8 cellular contexts compared by ENCODE assay signal in genomic region chr3:196207159-196207832, GRCh38. TPM values are rescaled to one million over a fixed set of nuclear protein-coding genes. Genes with fewer than 3 reads are reported as not detected.
DNase-seq lines count a peak whose midpoint lies in the region; ATAC-seq and TF ChIP-seq lines count a peak whose summit lies in the region.

No MANE protein-coding gene starts in this region.

- TF ChIP-seq CTCF in brain microvascular endothelial cell (IDR thresholded peaks at IDR 0.05; ENCODE audit: low read depth, low read length, missing control alignments) (no peak), left lung (IDR thresholded peaks at IDR 0.05) (no peak), WERI-Rb-1 (IDR thresholded peaks at IDR 0.05; ENCODE audit: low read depth, low read length) (no peak)

- in situ Hi-C loops in brain microvascular endothelial cell (cut with HindIII; ENCODE audit: low pct_ligation_motif_present, low sequenced_read_pairs): no loop called here

- H3K27ac Mint-ChIP-seq in stimulated activated naive CD8-positive, alpha-beta T cell treated with anti-CD3 and anti-CD28 coated beads, Interleukin-15, Interleukin-2, amounts not matched to agents 100 ng/mL and 50 ng/mL, for 24 hours: no peak overlapping the region

- DNase-seq in stimulated activated naive CD8-positive, alpha-beta T cell treated with anti-CD3 and anti-CD28 coated beads, Interleukin-15, Interleukin-2, amounts not matched to agents 100 U/mL and 50 U/mL, for 24 hours: no peak
- no peak for DNase-seq in brain microvascular endothelial cell
- DNase-seq in left lung: peak in 1 of 2 donors; percentile 87
- DNase-seq in SIG-M5 (lab: John Stamatoyannopoulos, UW): no peak
- DNase-seq in WERI-Rb-1: no peak
- no peak for DNase-seq in MG63

- H3K4me1 ChIP-seq in left lung: peaks cover 0 to 30% of the 10 kb centered on the region in 2 donors

- H3K4me1 Mint-ChIP-seq in stimulated activated naive CD8-positive, alpha-beta T cell treated with anti-CD3 and anti-CD28 coated beads, Interleukin-15, Interleukin-2, amounts not matched to agents 100 ng/mL and 50 ng/mL, for 24 hours (ENCODE audit: low read depth): peaks cover 25% of the 10 kb centered on the region

- H3K9me3 Mint-ChIP-seq in stimulated activated naive CD8-positive, alpha-beta T cell treated with anti-CD3 and anti-CD28 coated beads, Interleukin-15, Interleukin-2, amounts not matched to agents 100 ng/mL and 50 ng/mL, for 24 hours: no peaks in the 10 kb centered on the region

- intact Hi-C loops in left lung (cut with DNase I): no loop called here

- H3K9me3 ChIP-seq in left lung (no peaks in the 10 kb centered on the region), WERI-Rb-1 (ENCODE audit: severe bottlenecking) (no peaks in the 10 kb centered on the region), MG63 (peaks cover 7% of the 10 kb centered on the region; the same call in 1 of the 2 replicates)

- peaks cover 6% of the 10 kb centered on the region for H3K27me3 Mint-ChIP-seq in stimulated activated naive CD8-positive, alpha-beta T cell treated with anti-CD3 and anti-CD28 coated beads, Interleukin-15, Interleukin-2, amounts not matched to agents 100 ng/mL and 50 ng/mL, for 24 hours

- H3K27ac ChIP-seq in brain microvascular endothelial cell (no peak overlapping the region), left lung (no peak overlapping the region), WERI-Rb-1 (no peak overlapping the region)

- peak overlapping the region; percentile 74 for H3K4me3 Mint-ChIP-seq in stimulated activated naive CD8-positive, alpha-beta T cell treated with anti-CD3 and anti-CD28 coated beads, Interleukin-15, Interleukin-2, amounts not matched to agents 100 ng/mL and 50 ng/mL, for 24 hours

- no peak for ATAC-seq in stimulated activated naive CD8-positive, alpha-beta T cell treated with anti-CD3 and anti-CD28 coated beads, Interleukin-15, Interleukin-2, amounts not matched to agents 100 U/mL and 50 U/mL, for 24 hours
- peak; percentile 46 for ATAC-seq in left lung
- no peak for ATAC-seq in GM19452 (IDR thresholded peaks at IDR 0.05; ENCODE audit: unreplicated experiment)

- H3K36me3 Mint-ChIP-seq in stimulated activated naive CD8-positive, alpha-beta T cell treated with anti-CD3 and anti-CD28 coated beads, Interleukin-15, Interleukin-2, amounts not matched to agents 100 ng/mL and 50 ng/mL, for 24 hours (ENCODE audit: low read depth): no peaks in the 10 kb centered on the region

- peak overlapping the region; percentile 47 for H3K4me3 ChIP-seq in brain microvascular endothelial cell (ENCODE audit: low read depth, low read length)
- H3K4me3 ChIP-seq in left lung: peak overlapping the region in 1 of 2 donors; percentile 36
- H3K4me3 ChIP-seq in WERI-Rb-1 (ENCODE audit: low read depth, low read length): no peak overlapping the region
- no peak overlapping the region for H3K4me3 ChIP-seq in MG63

- no peaks in the 10 kb centered on the region for H3K27me3 ChIP-seq in brain microvascular endothelial cell (replicated peaks)
- H3K27me3 ChIP-seq in left lung: peaks cover 0 to 38% of the 10 kb centered on the region in 2 donors
- no peaks in the 10 kb centered on the region for H3K27me3 ChIP-seq in WERI-Rb-1 (ENCODE audit: insufficient read depth, low read depth, severe bottlenecking)
- H3K27me3 ChIP-seq in MG63: no peaks in the 10 kb centered on the region

- H3K36me3 ChIP-seq in brain microvascular endothelial cell (replicated peaks) (no peaks in the 10 kb centered on the region), left lung (no peaks in the 10 kb centered on the region), WERI-Rb-1 (no peaks in the 10 kb centered on the region), MG63 (no peaks in the 10 kb centered on the region)

RNA-seq across cellular contexts. Expression of gene ZDHHC19, which starts 3.9 kb away (rescaled TPM):
- 1 to 10 TPM; 1.2 to 8.8 TPM for total RNA-seq in left lung
- total RNA-seq in MG63 (2014; rRNA removed; shearing (Covaris generic); ENCODE audit: low replicate concordance): not detected in 2 replicates

RNA-seq across cellular contexts. Expression of gene SLC51A, which starts 9.0 kb away (rescaled TPM):
- 1 to 10 TPM in 1 of 2 donors, not detected in 1; 1.2 TPM for total RNA-seq in left lung
- total RNA-seq in MG63 (2014; rRNA removed; shearing (Covaris generic); ENCODE audit: low replicate concordance): not detected in 2 replicates
